In genomic region chr3:69850849-69851248, GRCh38 we compare ENCODE assay signal across 1 cellular context.
TF ChIP-seq lines count a peak whose summit lies in the region.

No MANE protein-coding gene starts in this region.

TF ChIP-seq in IMR-90, 13 proteins besides CTCF, POLR2A, EP300 and RAD21:
- TF ChIP-seq BHLHE40 (IDR thresholded peaks at IDR 0.05; ENCODE audit: low read depth, low read length) (no peak), SMC3 (IDR thresholded peaks at IDR 0.05; ENCODE audit: low read depth, low read length) (no peak), CEBPB (IDR thresholded peaks at IDR 0.05; ENCODE audit: low read depth, low read length) (no peak), ELK1 (IDR thresholded peaks at IDR 0.05; ENCODE audit: borderline replicate concordance, low read depth, low read length) (no peak)
